ENCODE assay signal across 13 cellular contexts in the genomic region with DNA sequence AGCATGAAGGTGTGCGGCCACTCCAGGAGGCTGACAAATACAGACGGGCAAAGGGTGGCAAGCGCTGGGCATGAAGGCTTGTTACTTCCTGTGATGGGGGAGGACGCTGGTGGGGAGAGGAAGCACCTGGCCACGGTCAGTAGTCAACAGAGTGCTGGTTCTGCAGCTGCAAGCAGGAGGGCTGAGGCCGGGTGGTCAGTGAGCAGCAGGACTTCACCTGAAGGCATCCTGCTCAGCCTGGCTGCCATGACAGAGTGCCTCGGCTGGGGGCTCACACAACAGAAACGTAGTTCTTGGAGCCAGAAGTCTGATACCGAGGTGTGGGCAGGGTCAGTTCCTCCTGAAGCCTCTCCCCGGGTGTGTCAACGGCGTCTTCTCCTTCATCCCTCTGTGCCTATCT.
DNase-seq lines count a peak whose midpoint lies in the region; ATAC-seq and TF ChIP-seq lines count a peak whose summit lies in the region.
"Had no signal": no experiment of that assay in that cellular context is flagged by ENCODE, and none has a peak within 500 bp of the region (broad histone marks: within the 10 kb centered on the region; RNA-seq: fewer than 3 reads in every experiment).

No MANE protein-coding gene starts in this region.

- ATAC-seq in left ventricle myocardium superior = no peak
- ATAC-seq in HG03045 (IDR thresholded peaks at IDR 0.05; ENCODE audit: unreplicated experiment) = no peak
- ATAC-seq in left lobe of liver = no peak
- ATAC-seq: CD8-positive, alpha-beta T cell had no signal

- TF ChIP-seq CTCF in prostate gland (IDR thresholded peaks at IDR 0.05) = no peak

- H3K36me3 ChIP-seq in prostate gland = no peaks in the 10 kb centered on the region
- H3K36me3 ChIP-seq: HAP-1 had no signal

- H3K4me3 ChIP-seq in prostate gland = no peak overlapping the region
- H3K4me3 ChIP-seq: HAP-1 had no signal

- H3K4me1 ChIP-seq in prostate gland (replicated peaks) = no peaks in the 10 kb centered on the region
- H3K4me1 ChIP-seq: HAP-1 had no signal

- intact Hi-C loops in cardiac septum (cut with DNase I) (no loop called here), left ventricle myocardium superior (cut with micrococcal nuclease) (no loop called here), prostate gland (cut with DNase I) (no loop called here)

- 84% methylated on average over 12 of the region's 12 CpGs for WGBS in prostate gland

- H3K9me3 ChIP-seq in prostate gland = no peaks in the 10 kb centered on the region
- H3K9me3 ChIP-seq: HAP-1 had no signal

- peak; percentile 38 for DNase-seq in cardiac septum (ENCODE audit: low spot score)
- DNase-seq in left ventricle myocardium superior = no peak
- peak; percentile 84 for DNase-seq in RPMI8226
- DNase-seq in prostate gland (ENCODE audit: low spot score) = peak; percentile 3
- no peak for DNase-seq in NCI-H1105 (lab: John Stamatoyannopoulos, UW)
- DNase-seq in left lobe of liver (ENCODE audit: low spot score) = no peak
- DNase-seq: 8988T; CD8-positive, alpha-beta T cell; COR-L47; DMS53 had no signal

- H3K27me3 ChIP-seq in prostate gland (replicated peaks; ENCODE audit: insufficient read depth) = no peaks in the 10 kb centered on the region

- no peak overlapping the region for H3K27ac ChIP-seq in prostate gland
- H3K27ac ChIP-seq: C4-2B had no signal

- TF ChIP-seq POLR2A in prostate gland (IDR thresholded peaks at IDR 0.05) = no peak

Comparison
In these comparisons a context has a peak if more than half of its experiments do, and no peak if none do; other contexts are left out.
1. DNase-seq: peak in cardiac septum (single experiment), RPMI8226 (single experiment) and prostate gland (single experiment); none in left ventricle myocardium superior (single experiment), NCI-H1105 (single experiment) and left lobe of liver (single experiment).